ENCODE assay signal across 1 cellular context in the genomic region with DNA sequence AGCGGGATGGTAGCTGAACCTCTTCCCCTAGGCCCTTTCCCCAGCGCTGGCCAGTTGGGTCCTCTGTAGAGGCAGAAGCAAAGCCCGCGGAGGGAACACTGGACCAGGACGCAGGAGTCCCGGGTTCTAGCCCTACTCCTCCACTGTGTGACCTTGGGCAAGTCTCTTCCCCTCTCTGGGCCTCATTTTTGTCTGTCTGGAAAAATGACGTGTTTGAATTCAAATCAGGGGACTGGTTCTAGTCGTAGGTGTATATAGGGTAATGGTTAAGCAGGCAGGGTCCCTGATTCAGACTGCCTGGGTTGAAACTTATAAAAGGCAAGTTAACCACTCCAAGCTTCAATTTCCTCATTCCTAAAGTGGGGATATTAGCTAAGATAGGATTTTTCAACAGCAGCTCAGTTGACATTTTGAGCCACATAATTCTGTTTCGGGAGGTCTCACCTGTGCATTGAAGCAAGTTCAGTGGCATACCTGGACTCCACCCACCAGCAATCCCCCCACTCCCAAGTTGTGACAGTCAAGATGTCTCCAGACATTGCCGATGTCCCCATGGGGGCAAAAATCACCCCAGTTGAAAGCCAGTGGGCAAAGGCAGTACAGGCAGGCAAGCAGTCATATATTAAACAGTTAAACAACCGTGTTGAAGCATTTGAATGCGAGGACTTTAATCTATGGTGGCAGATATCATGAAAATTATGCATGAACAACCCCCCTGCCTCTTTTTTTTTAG.
TF ChIP-seq lines count a peak whose summit lies in the region.

No MANE protein-coding gene starts in this region.

TF ChIP-seq in GM12878, 131 proteins besides CTCF, POLR2A, EP300 and RAD21:
- TF ChIP-seq HDGF (IDR thresholded peaks at IDR 0.05) = peak; percentile 36; the same call in 1 of the 2 replicates
- TF ChIP-seq, protein P1, sequence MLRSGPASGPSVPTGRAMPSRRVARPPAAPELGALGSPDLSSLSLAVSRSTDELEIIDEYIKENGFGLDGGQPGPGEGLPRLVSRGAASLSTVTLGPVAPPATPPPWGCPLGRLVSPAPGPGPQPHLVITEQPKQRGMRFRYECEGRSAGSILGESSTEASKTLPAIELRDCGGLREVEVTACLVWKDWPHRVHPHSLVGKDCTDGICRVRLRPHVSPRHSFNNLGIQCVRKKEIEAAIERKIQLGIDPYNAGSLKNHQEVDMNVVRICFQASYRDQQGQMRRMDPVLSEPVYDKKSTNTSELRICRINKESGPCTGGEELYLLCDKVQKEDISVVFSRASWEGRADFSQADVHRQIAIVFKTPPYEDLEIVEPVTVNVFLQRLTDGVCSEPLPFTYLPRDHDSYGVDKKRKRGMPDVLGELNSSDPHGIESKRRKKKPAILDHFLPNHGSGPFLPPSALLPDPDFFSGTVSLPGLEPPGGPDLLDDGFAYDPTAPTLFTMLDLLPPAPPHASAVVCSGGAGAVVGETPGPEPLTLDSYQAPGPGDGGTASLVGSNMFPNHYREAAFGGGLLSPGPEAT (IDR thresholded peaks at IDR 0.05; ENCODE audit: low read depth) = 0 out of 2 replicates have a peak, but pooled peaks have one; percentile 15
- peak; percentile 77; the same call in 1 of the 2 replicates for TF ChIP-seq SMARCA5 (IDR thresholded peaks at IDR 0.05)
- no peak for TF ChIP-seq BCL11A (IDR thresholded peaks at IDR 0.05; ENCODE audit: low read depth, low read length)
- no peak for TF ChIP-seq FOS (IDR thresholded peaks at IDR 0.05; ENCODE audit: borderline replicate concordance, extremely low read depth, insufficient read length)
- TF ChIP-seq MTA3 (IDR thresholded peaks at IDR 0.05; ENCODE audit: borderline replicate concordance, low read length) = peak; percentile 53; the same call in 1 of the 2 replicates
- peak in 1 of 2 experiments; percentile 9; a peak in 1 of 4 replicates for TF ChIP-seq IKZF2 (IDR thresholded peaks at IDR 0.05)
- TF ChIP-seq LARP7 (IDR thresholded peaks at IDR 0.05) = 0 out of 2 replicates have a peak, but pooled peaks have one; percentile 16
- TF ChIP-seq, protein P2, sequence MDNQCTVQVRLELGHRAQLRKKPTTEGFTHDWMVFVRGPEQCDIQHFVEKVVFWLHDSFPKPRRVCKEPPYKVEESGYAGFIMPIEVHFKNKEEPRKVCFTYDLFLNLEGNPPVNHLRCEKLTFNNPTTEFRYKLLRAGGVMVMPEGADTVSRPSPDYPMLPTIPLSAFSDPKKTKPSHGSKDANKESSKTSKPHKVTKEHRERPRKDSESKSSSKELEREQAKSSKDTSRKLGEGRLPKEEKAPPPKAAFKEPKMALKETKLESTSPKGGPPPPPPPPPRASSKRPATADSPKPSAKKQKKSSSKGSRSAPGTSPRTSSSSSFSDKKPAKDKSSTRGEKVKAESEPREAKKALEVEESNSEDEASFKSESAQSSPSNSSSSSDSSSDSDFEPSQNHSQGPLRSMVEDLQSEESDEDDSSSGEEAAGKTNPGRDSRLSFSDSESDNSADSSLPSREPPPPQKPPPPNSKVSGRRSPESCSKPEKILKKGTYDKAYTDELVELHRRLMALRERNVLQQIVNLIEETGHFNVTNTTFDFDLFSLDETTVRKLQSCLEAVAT (IDR thresholded peaks at IDR 0.05) = 0 out of 2 replicates have a peak, but pooled peaks have one; percentile 37
- no peak for TF ChIP-seq ASH2L (IDR thresholded peaks at IDR 0.05; ENCODE audit: borderline replicate concordance, low read depth)
- peak; percentile 78; the same call in 1 of the 2 replicates for TF ChIP-seq ATF7 (IDR thresholded peaks at IDR 0.05; ENCODE audit: low read depth)
- 0 out of 2 replicates have a peak, but pooled peaks have one; percentile 28 for TF ChIP-seq YY1 (IDR thresholded peaks at IDR 0.05; ENCODE audit: low read depth, low read length)
